In genomic region chr9:89954229-89954628, GRCh38 we compare ENCODE assay signal across 26 cellular contexts.
DNase-seq lines count a peak whose midpoint lies in the region; ATAC-seq and TF ChIP-seq lines count a peak whose summit lies in the region.
"Had no signal": no experiment of that assay in that cellular context is flagged by ENCODE, and none has a peak within 500 bp of the region (broad histone marks: within the 10 kb centered on the region; RNA-seq: fewer than 3 reads in every experiment).

No MANE protein-coding gene starts in this region.

- peak; percentile 42 for DNase-seq in NCI-H345 (lab: John Stamatoyannopoulos, UW)
- DNase-seq in NCI-H345 treated with DMSO at 0.1 percent for 48 hours (lab: John Stamatoyannopoulos, UW; ENCODE audit: unreplicated experiment) = no peak
- peak; percentile 55 for DNase-seq in NCI-H1092 (lab: John Stamatoyannopoulos, UW)
- peak; percentile 75 to 86 for DNase-seq in SJCRH30
- no peak for DNase-seq in DMS114 treated with DMSO at 0.1 percent for 48 hours (lab: John Stamatoyannopoulos, UW; ENCODE audit: unreplicated experiment)
- DNase-seq: ACHN; activated CD4-positive, alpha-beta T cell treated with anti-CD3 and anti-CD28 coated beads for 4 hours; activated naive CD4-positive, alpha-beta T cell treated with anti-CD3 and anti-CD28 coated beads, Interleukin-2, amount 10 ng/mL, durations not matched to agents 7 days and 5 days; amniotic stem cell; Caco-2; colonic mucosa; Karpas-422; MV-4-11; naive thymus-derived CD8-positive, alpha-beta T cell; NCI-H2081; NK-92 treated with Interleukin-12 subunit alpha and Interleukin-12 subunit beta, amount 100 ng/mL, for 24 hours; stimulated activated CD4-positive, alpha-beta T cell treated with anti-CD3 and anti-CD28 coated beads, Interleukin-2, amount 100 ng/mL, for 48 hours had no signal

- H3K4me3 ChIP-seq in SJCRH30 (no peak overlapping the region), parathyroid adenoma (ENCODE audit: low read depth, low read length) (no peak overlapping the region)
- H3K4me3 ChIP-seq: BLaER1, breast epithelium, colonic mucosa, hepatocyte, SK-N-MC, suprapubic skin had no signal

- H2AFZ ChIP-seq in parathyroid adenoma = peak overlapping the region; percentile 69
- H2AFZ ChIP-seq: hepatocyte had no signal

- no peaks in the 10 kb centered on the region for H3K79me2 ChIP-seq in parathyroid adenoma
- H3K79me2 ChIP-seq: hepatocyte had no signal

- H3K4me1 ChIP-seq in SJCRH30 (peaks cover 29% of the 10 kb centered on the region), parathyroid adenoma (no peaks in the 10 kb centered on the region)
- H3K4me1 ChIP-seq: breast epithelium, Caco-2, colonic mucosa had no signal

- no peak overlapping the region for H3K4me2 ChIP-seq in parathyroid adenoma (ENCODE audit: low read length)
- H3K4me2 ChIP-seq: hepatocyte had no signal

- H3K27ac ChIP-seq in SJCRH30 (no peak overlapping the region), parathyroid adenoma (no peak overlapping the region)
- H3K27ac ChIP-seq: BLaER1, breast epithelium, colonic mucosa, hepatocyte, SK-N-MC, suprapubic skin had no signal

- no peak overlapping the region for H3K9ac ChIP-seq in parathyroid adenoma
- H3K9ac ChIP-seq: BLaER1 had no signal

- no peak for TF ChIP-seq CTCF in parathyroid adenoma (IDR thresholded peaks at IDR 0.05)

- H3K36me3 ChIP-seq in SJCRH30 (no peaks in the 10 kb centered on the region), parathyroid adenoma (ENCODE audit: control insufficient read depth, insufficient read depth, low read length) (no peaks in the 10 kb centered on the region)
- H3K36me3 ChIP-seq: BLaER1, breast epithelium, colonic mucosa, suprapubic skin had no signal

- ATAC-seq in HG03439 (IDR thresholded peaks at IDR 0.05; ENCODE audit: unreplicated experiment) = no peak
- ATAC-seq: esophagus mucosa; naive thymus-derived CD8-positive, alpha-beta T cell; stimulated activated memory B cell treated with anti-CD40 and anti-IgM and Interleukin-4, amounts not matched to agents 10 μg/mL and 1 μg/mL and 100 μg/mL, for 72 hours had no signal

- no peaks in the 10 kb centered on the region for H3K27me3 ChIP-seq in SJCRH30
- H3K27me3 ChIP-seq in parathyroid adenoma (ENCODE audit: control insufficient read depth, insufficient read depth, low read length) = no peaks in the 10 kb centered on the region
- H3K27me3 ChIP-seq: BLaER1, breast epithelium, colonic mucosa, hepatocyte, suprapubic skin had no signal

- H3K9me3 ChIP-seq in SJCRH30 (replicated peaks) (no peaks in the 10 kb centered on the region), parathyroid adenoma (ENCODE audit: control insufficient read depth, low read length) (no peaks in the 10 kb centered on the region)
- H3K9me3 ChIP-seq: BLaER1, breast epithelium, Caco-2, colonic mucosa, suprapubic skin had no signal

Comparison
In these comparisons a context has a peak if more than half of its experiments do, and no peak if none do; other contexts are left out.
1. DNase-seq: peak in NCI-H345 (single experiment), NCI-H1092 (single experiment) and SJCRH30 (2 of 2); none in NCI-H345 treated with DMSO at 0.1 percent for 48 hours (single experiment) and DMS114 treated with DMSO at 0.1 percent for 48 hours (single experiment).